In genomic region chr3:129036234-129037092, GRCh38 we compare ENCODE assay signal across 21 cellular contexts. TPM values are rescaled to one million over a fixed set of nuclear protein-coding genes. Genes with fewer than 3 reads are reported as not detected.
"Had no signal": no experiment of that assay in that cellular context is flagged by ENCODE, and none has a peak within 500 bp of the region (broad histone marks: within the 10 kb centered on the region; RNA-seq: fewer than 3 reads in every experiment).

No MANE protein-coding gene starts in this region.

- H3K9me3 Mint-ChIP-seq: activated naive CD4-positive, alpha-beta T cell treated with anti-CD3 and anti-CD28 coated beads for 36 hours; naive B cell had no signal

- H3K36me3 ChIP-seq: adrenal gland, breast epithelium, left lung, pancreas, WERI-Rb-1 had no signal

- H3K36me3 Mint-ChIP-seq: activated CD8-positive, alpha-beta memory T cell treated with anti-CD3 and anti-CD28 coated beads, Interleukin-2, amount 10 ng/mL, durations not matched to agents 7 days and 5 days; naive B cell had no signal

- ATAC-seq: activated CD8-positive, alpha-beta memory T cell treated with anti-CD3 and anti-CD28 coated beads, Interleukin-2, amount 10 ng/mL, durations not matched to agents 7 days and 5 days; left lung; pancreas had no signal

- H3K27ac ChIP-seq: adrenal gland, breast epithelium, coronary artery, left lung, pancreas, sigmoid colon, WERI-Rb-1 had no signal

- H3K4me3 Mint-ChIP-seq: activated CD8-positive, alpha-beta memory T cell treated with anti-CD3 and anti-CD28 coated beads, Interleukin-2, amount 10 ng/mL, durations not matched to agents 7 days and 5 days; activated naive CD4-positive, alpha-beta T cell treated with anti-CD3 and anti-CD28 coated beads for 36 hours had no signal

- H3K27me3 ChIP-seq: adrenal gland, breast epithelium, left lung, pancreas had no signal

- DNase-seq: activated CD4-positive, alpha-beta T cell treated with anti-CD3 and anti-CD28 coated beads for 1 hour; activated CD4-positive, alpha-beta T cell treated with anti-CD3 and anti-CD28 coated beads, Interleukin-2, amount 50 U/mL, for 48 hours; activated CD8-positive, alpha-beta memory T cell treated with anti-CD3 and anti-CD28 coated beads, Interleukin-2, amount 10 ng/mL, durations not matched to agents 7 days and 5 days; activated naive CD4-positive, alpha-beta T cell treated with anti-CD3 and anti-CD28 coated beads for 36 hours; adrenal gland; head of caudate nucleus; kidney; left lung; midbrain; naive B cell; T-helper 2 cell; WERI-Rb-1 had no signal

- H3K27ac Mint-ChIP-seq: activated CD8-positive, alpha-beta memory T cell treated with anti-CD3 and anti-CD28 coated beads, Interleukin-2, amount 10 ng/mL, durations not matched to agents 7 days and 5 days; activated naive CD4-positive, alpha-beta T cell treated with anti-CD3 and anti-CD28 coated beads for 36 hours; naive B cell had no signal

- H3K4me3 ChIP-seq: adrenal gland, breast epithelium, coronary artery, left lung, pancreas, sigmoid colon had no signal

- H3K4me1 ChIP-seq: adrenal gland, breast epithelium, left lung, pancreas, sigmoid colon had no signal

- H3K9me3 ChIP-seq: adrenal gland, breast epithelium, left lung, pancreas, sigmoid colon had no signal

RNA-seq across cellular contexts. Expression of gene GP9, which starts 24.1 kb away (rescaled TPM):
- total RNA-seq: activated CD8-positive, alpha-beta memory T cell treated with anti-CD3 and anti-CD28 coated beads, Interleukin-2, amount 10 ng/mL, durations not matched to agents 7 days and 5 days; activated naive CD4-positive, alpha-beta T cell treated with anti-CD3 and anti-CD28 coated beads for 36 hours; adrenal gland; astrocyte; frontal cortex; kidney; lung microvascular endothelial cell; pancreas; sigmoid colon; ureter had no signal
- polyA plus RNA-seq: esophagus had no signal

RNA-seq across cellular contexts. Expression of gene EFCC1, which starts 35.4 kb away (rescaled TPM):
- total RNA-seq: astrocyte had no signal
